30 cellular contexts compared by ENCODE assay signal in genomic region chr1:209534496-209535250, GRCh38. TPM values are rescaled to one million over a fixed set of nuclear protein-coding genes. Genes with fewer than 3 reads are reported as not detected.
DNase-seq lines count a peak whose midpoint lies in the region; ATAC-seq, FAIRE-seq and TF ChIP-seq lines count a peak whose summit lies in the region.
"Had no signal": no experiment of that assay in that cellular context is flagged by ENCODE, and none has a peak within 500 bp of the region (broad histone marks: within the 10 kb centered on the region; RNA-seq: fewer than 3 reads in every experiment).

No MANE protein-coding gene starts in this region.

- H3K4me3 ChIP-seq in A549 (no peak overlapping the region), endodermal cell (ENCODE audit: low read length) (no peak overlapping the region)
- H3K4me3 ChIP-seq: cardiac muscle cell, ovary, right atrium auricular region, tibial artery had no signal

- H3K9ac ChIP-seq in endodermal cell (ENCODE audit: extremely low read depth, low read length, poor library complexity, severe bottlenecking): no peak overlapping the region

- DNase-seq in A549 (ENCODE audit: low read depth in 1 of 2, low spot score in 1 of 2) (peak in 1 of 2 experiments; percentile 17), NCI-H2171 treated with DMSO at 0.1 percent for 48 hours (lab: John Stamatoyannopoulos, UW) (peak; percentile 71), endodermal cell (peak; percentile 62), GM10248 (ENCODE audit: extremely low spot score) (no peak), RKO (ENCODE audit: low spot score) (no peak)
- no peak for DNase-seq in activated T-helper 2 cell treated with anti-CD3 and anti-CD28 coated beads, Interferon-gamma antibody, Interleukin-2, Interleukin-4, amounts not matched to agents 10 μg/mL and 5 μg/mL and 100 μg/mL, durations not matched to agents 14 hours and 24 hours and 36 hours (ENCODE audit: low spot score)
- DNase-seq: activated CD4-positive, alpha-beta T cell treated with anti-CD3 and anti-CD28 coated beads for 1 hour; activated naive CD4-positive, alpha-beta T cell treated with anti-CD3 and anti-CD28 coated beads, Interleukin-2, amount 10 ng/mL, durations not matched to agents 7 days and 5 days; activated T-cell treated with anti-CD3 and anti-CD28 coated beads, Interleukin-2, amount 50 U/mL, for 24 hours; anterior cingulate cortex; COR-L47; glutamatergic neuron; HCEC 1CT; midbrain; MM.1S; natural killer cell; NCI-H1417 treated with DMSO at 0.1 percent for 48 hours; ovary; Right ventricle myocardium superior; stimulated activated CD4-positive, alpha-beta T cell treated with anti-CD3 and anti-CD28 coated beads, Interleukin-4, amount 100 ng/mL, for 4 hours; stimulated activated naive CD8-positive, alpha-beta T cell treated with anti-CD3 and anti-CD28 coated beads, Interleukin-15, amount 100 ng/mL, for 72 hours; tibial artery had no signal

- TF ChIP-seq CTCF in A549 (IDR thresholded peaks at IDR 0.05) (0 out of 3 replicates have a peak, but pooled peaks have one; percentile 11), C4-2B (conservative IDR thresholded peaks at IDR 0.05) (peak; percentile 24), endodermal cell (conservative IDR thresholded peaks at IDR 0.05) (peak; percentile 62), GM10248 (IDR thresholded peaks at IDR 0.05; ENCODE audit: control extremely low read depth, extremely low read depth, low read depth, missing control alignments) (no peak)

- POLR2A ChIA-PET in A549 (lab: Yijun Ruan, JAX) (no interaction called here), GM10248 (lab: Yijun Ruan, JAX) (no interaction called here)

- TF ChIP-seq RAD21 in A549 (conservative IDR thresholded peaks at IDR 0.05 in 1 of 2, IDR thresholded peaks at IDR 0.05 in 1 of 2): no peak

- H3K27ac Mint-ChIP-seq in endodermal cell: no peak overlapping the region
- no peak overlapping the region for H3K27ac Mint-ChIP-seq in activated T-helper 2 cell treated with anti-CD3 and anti-CD28 coated beads, Interferon-gamma antibody, Interleukin-2, Interleukin-4, amounts not matched to agents 10 μg/mL and 5 μg/mL and 100 μg/mL, durations not matched to agents 14 hours and 24 hours and 36 hours
- H3K27ac Mint-ChIP-seq: activated naive CD4-positive, alpha-beta T cell treated with anti-CD3 and anti-CD28 coated beads, Interleukin-2, amount 10 ng/mL, durations not matched to agents 7 days and 5 days; activated T-cell treated with anti-CD3 and anti-CD28 coated beads, Interleukin-2, amount 50 U/mL, for 24 hours; dendritic cell treated with granulocyte-macrophage colony-stimulating factor and Interleukin-4, amounts not matched to agents 40 ng/mL and 50 ng/mL, for 4 days; natural killer cell; stimulated activated naive CD8-positive, alpha-beta T cell treated with anti-CD3 and anti-CD28 coated beads, Interleukin-15, amount 100 ng/mL, for 72 hours had no signal

- 36% methylated on average over 8 of the region's 8 CpGs for WGBS in A549 (ENCODE audit: missing lambda C conversion rate)
- 87 to 88% methylated on average over 5 to 8 of the region's 8 CpGs for WGBS in endodermal cell (ENCODE audit: insufficient coverage in 1 of 2, insufficient read length in 1 of 2), 2 experiments

- intact Hi-C loops in activated T-helper 2 cell treated with anti-CD3 and anti-CD28 coated beads, Interferon-gamma antibody, Interleukin-2, Interleukin-4, amounts not matched to agents 10 μg/mL and 5 μg/mL and 100 μg/mL, durations not matched to agents 14 hours and 24 hours and 36 hours (cut with micrococcal nuclease): no loop called here

- no peaks in the 10 kb centered on the region for H3K36me3 ChIP-seq in endodermal cell (ENCODE audit: control insufficient read depth, insufficient read depth, low read length)
- H3K36me3 ChIP-seq: cardiac muscle cell, ovary, right atrium auricular region, tibial artery had no signal

- H3K4me3 Mint-ChIP-seq in endodermal cell: no peak overlapping the region
- no peak overlapping the region for H3K4me3 Mint-ChIP-seq in activated T-helper 2 cell treated with anti-CD3 and anti-CD28 coated beads, Interferon-gamma antibody, Interleukin-2, Interleukin-4, amounts not matched to agents 10 μg/mL and 5 μg/mL and 100 μg/mL, durations not matched to agents 14 hours and 24 hours and 36 hours (ENCODE audit: low read depth)
- H3K4me3 Mint-ChIP-seq: activated naive CD4-positive, alpha-beta T cell treated with anti-CD3 and anti-CD28 coated beads, Interleukin-2, amount 10 ng/mL, durations not matched to agents 7 days and 5 days; activated T-cell treated with anti-CD3 and anti-CD28 coated beads, Interleukin-2, amount 50 U/mL, for 24 hours; dendritic cell treated with granulocyte-macrophage colony-stimulating factor and Interleukin-4, amounts not matched to agents 40 ng/mL and 50 ng/mL, for 4 days; natural killer cell; stimulated activated naive CD8-positive, alpha-beta T cell treated with anti-CD3 and anti-CD28 coated beads, Interleukin-15, amount 100 ng/mL, for 72 hours had no signal

- peak; percentile 69 to 86; a peak in 5 of 6 replicates for ATAC-seq in A549
- no peak for ATAC-seq in HG02981 (IDR thresholded peaks at IDR 0.05; ENCODE audit: unreplicated experiment)
- ATAC-seq: left lobe of liver; natural killer cell; stimulated activated naive CD8-positive, alpha-beta T cell treated with anti-CD3 and anti-CD28 coated beads, Interleukin-15, amount 100 ng/mL, for 72 hours had no signal

- CTCF ChIA-PET in A549 (lab: Yijun Ruan, JAX): no interaction called here
- CTCF ChIA-PET in GM10248 (lab: Yijun Ruan, JAX): interaction anchor here (0.9 kb wide), 1 partner anchor 19 kb away, joined by 3 read pairs; no protein-coding TSS in a partner anchor

- no peak for FAIRE-seq in A549 (lab: Jason Lieb, UNC)
- FAIRE-seq: endothelial cell of umbilical vein had no signal

- no peak for TF ChIP-seq POLR2A in A549 (IDR thresholded peaks at IDR 0.05; ENCODE audit: low read length)

- H3K9me3 ChIP-seq in A549 (no peaks in the 10 kb centered on the region), endodermal cell (ENCODE audit: control insufficient read depth, low read length) (no peaks in the 10 kb centered on the region)
- H3K9me3 ChIP-seq: ovary, right atrium auricular region, tibial artery had no signal

- TF ChIP-seq EP300 in A549 (IDR thresholded peaks at IDR 0.05): no peak

- no peaks in the 10 kb centered on the region; the same call in 2 of the 3 replicates for H3K4me1 ChIP-seq in A549
- H3K4me1 ChIP-seq in endodermal cell (ENCODE audit: control insufficient read depth, insufficient read depth, low read length): peaks cover 6% of the 10 kb centered on the region
- H3K4me1 ChIP-seq: right atrium auricular region, tibial artery had no signal

- H3K27me3 ChIP-seq in endodermal cell (ENCODE audit: control insufficient read depth, insufficient read depth, low read length, poor library complexity, severe bottlenecking): no peaks in the 10 kb centered on the region
- H3K27me3 ChIP-seq: ovary, right atrium auricular region had no signal

- H3K27ac ChIP-seq in A549: no peak overlapping the region; a peak in 1 of 6 replicates
- H3K27ac ChIP-seq in C4-2B: no peak overlapping the region
- no peak overlapping the region for H3K27ac ChIP-seq in endodermal cell (ENCODE audit: low read depth, low read length)
- H3K27ac ChIP-seq: cardiac muscle cell, ovary, right atrium auricular region, tibial artery had no signal

- H3K27me3 Mint-ChIP-seq in endodermal cell (ENCODE audit: insufficient read depth): peaks cover 16% of the 10 kb centered on the region
- peaks cover 44% of the 10 kb centered on the region for H3K27me3 Mint-ChIP-seq in activated T-helper 2 cell treated with anti-CD3 and anti-CD28 coated beads, Interferon-gamma antibody, Interleukin-2, Interleukin-4, amounts not matched to agents 10 μg/mL and 5 μg/mL and 100 μg/mL, durations not matched to agents 14 hours and 24 hours and 36 hours (ENCODE audit: low read depth)

- peaks cover 18% of the 10 kb centered on the region for H3K4me1 Mint-ChIP-seq in endodermal cell
- H3K4me1 Mint-ChIP-seq in activated T-helper 2 cell treated with anti-CD3 and anti-CD28 coated beads, Interferon-gamma antibody, Interleukin-2, Interleukin-4, amounts not matched to agents 10 μg/mL and 5 μg/mL and 100 μg/mL, durations not matched to agents 14 hours and 24 hours and 36 hours (ENCODE audit: low read depth): no peaks in the 10 kb centered on the region
- H3K4me1 Mint-ChIP-seq: activated naive CD4-positive, alpha-beta T cell treated with anti-CD3 and anti-CD28 coated beads, Interleukin-2, amount 10 ng/mL, durations not matched to agents 7 days and 5 days; natural killer cell; stimulated activated naive CD8-positive, alpha-beta T cell treated with anti-CD3 and anti-CD28 coated beads, Interleukin-15, amount 100 ng/mL, for 72 hours had no signal

- no peaks in the 10 kb centered on the region for H3K9me3 Mint-ChIP-seq in endodermal cell
- no peaks in the 10 kb centered on the region for H3K9me3 Mint-ChIP-seq in activated T-helper 2 cell treated with anti-CD3 and anti-CD28 coated beads, Interferon-gamma antibody, Interleukin-2, Interleukin-4, amounts not matched to agents 10 μg/mL and 5 μg/mL and 100 μg/mL, durations not matched to agents 14 hours and 24 hours and 36 hours
- H3K9me3 Mint-ChIP-seq: activated naive CD4-positive, alpha-beta T cell treated with anti-CD3 and anti-CD28 coated beads, Interleukin-2, amount 10 ng/mL, durations not matched to agents 7 days and 5 days; activated T-cell treated with anti-CD3 and anti-CD28 coated beads, Interleukin-2, amount 50 U/mL, for 24 hours; dendritic cell treated with granulocyte-macrophage colony-stimulating factor and Interleukin-4, amounts not matched to agents 40 ng/mL and 50 ng/mL, for 4 days; natural killer cell; stimulated activated naive CD8-positive, alpha-beta T cell treated with anti-CD3 and anti-CD28 coated beads, Interleukin-15, amount 100 ng/mL, for 72 hours had no signal

- no peak overlapping the region for H3K4me2 ChIP-seq in A549

- no peaks in the 10 kb centered on the region for H3K36me3 Mint-ChIP-seq in endodermal cell (ENCODE audit: low read depth)
- H3K36me3 Mint-ChIP-seq in activated T-helper 2 cell treated with anti-CD3 and anti-CD28 coated beads, Interferon-gamma antibody, Interleukin-2, Interleukin-4, amounts not matched to agents 10 μg/mL and 5 μg/mL and 100 μg/mL, durations not matched to agents 14 hours and 24 hours and 36 hours (ENCODE audit: low read depth): no peaks in the 10 kb centered on the region
- H3K36me3 Mint-ChIP-seq: activated naive CD4-positive, alpha-beta T cell treated with anti-CD3 and anti-CD28 coated beads, Interleukin-2, amount 10 ng/mL, durations not matched to agents 7 days and 5 days; natural killer cell had no signal

RNA-seq across cellular contexts. Expression of gene CAMK1G, which starts 48.8 kb away (rescaled TPM):
- 0.08 and 0.19 TPM in 2 replicates for polyA plus RNA-seq in A549 (2011; rRNA removed)
- polyA plus RNA-seq in A549 (2012; cell fraction: cytosol; rRNA removed): 0.03 and 0.05 TPM in 2 replicates
- polyA plus RNA-seq in A549 (2012; cell fraction: nucleus; rRNA removed): 0.06 TPM in 2 replicates
- 0.03 to 0.13 TPM in 2 of 3 replicates, not detected in the other for polyA plus RNA-seq in A549 (2017; fragmentation: RNase III; extraction: RNeasy Plus Mini Kit Qiagen cat#74134 plus additional on column Dnase treatment)
- polyA minus RNA-seq in A549 (2011; rRNA and poly(A)+ RNA removed): 0.08 and 0.34 TPM in 2 replicates
- total RNA-seq in endodermal cell: 1 to 10 TPM in 1 of 2 donors, under 1 TPM in 1; 0.55 to 2.1 TPM
- 4.7 TPM for polyA plus RNA-seq in endodermal cell (2013, experiment 1 of 2)
- polyA plus RNA-seq in endodermal cell (2013, experiment 2 of 2): 3.5 TPM
- not detected in 2 replicates for total RNA-seq in activated T-helper 2 cell treated with anti-CD3 and anti-CD28 coated beads, Interferon-gamma antibody, Interleukin-2, Interleukin-4, amounts not matched to agents 10 μg/mL and 5 μg/mL and 100 μg/mL, durations not matched to agents 14 hours and 24 hours and 36 hours
- total RNA-seq: Daoy, endothelial cell of umbilical vein, natural killer cell, Right ventricle myocardium superior had no signal
- polyA plus RNA-seq: endothelial cell of umbilical vein had no signal

Comparison
In these comparisons a context has a peak if more than half of its experiments do, and no peak if none do; other contexts are left out.
1. DNase-seq: peak in NCI-H2171 treated with DMSO at 0.1 percent for 48 hours (single experiment) and endodermal cell (single experiment); none in GM10248 (single experiment), activated T-helper 2 cell treated with anti-CD3 and anti-CD28 coated beads, Interferon-gamma antibody, Interleukin-2, Interleukin-4, amounts not matched to agents 10 μg/mL and 5 μg/mL and 100 μg/mL, durations not matched to agents 14 hours and 24 hours and 36 hours (single experiment) and RKO (single experiment).